18 cellular contexts compared by ENCODE assay signal in the genomic region with DNA sequence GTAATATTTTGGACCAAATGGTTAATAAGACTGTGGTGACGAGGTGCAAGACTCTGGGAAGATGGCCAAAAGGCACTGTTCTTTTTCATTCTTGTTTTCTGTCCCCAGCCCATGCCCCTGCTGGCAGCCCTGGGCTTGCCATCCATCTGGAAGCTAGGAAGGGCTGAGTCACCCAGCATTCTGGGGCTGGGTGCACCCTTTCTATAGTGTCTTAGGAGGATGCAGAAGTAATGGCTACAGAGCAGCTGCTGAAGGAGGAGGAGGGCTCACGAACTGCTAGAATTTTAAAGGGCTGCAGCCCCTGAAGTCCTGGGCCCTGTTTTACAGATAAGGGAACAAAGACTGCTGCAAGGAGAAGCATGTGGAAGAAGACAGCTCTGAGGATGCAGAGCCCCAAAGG. TPM values are rescaled to one million over a fixed set of nuclear protein-coding genes. Genes with fewer than 3 reads are reported as not detected.
A peak's percentile ranks its signal among the peaks of the same experiment; 100 is the strongest.
DNase-seq lines count a peak whose midpoint lies in the region; ATAC-seq and TF ChIP-seq lines count a peak whose summit lies in the region.
"Had no signal": no experiment of that assay in that cellular context is flagged by ENCODE, and none has a peak within 500 bp of the region (broad histone marks: within the 10 kb centered on the region; RNA-seq: fewer than 3 reads in every experiment).

No MANE protein-coding gene starts in this region.

- H3K27ac ChIP-seq in skeletal muscle tissue (ENCODE audit: low read depth, low read length) = peak overlapping the region; percentile 72
- H3K27ac ChIP-seq: 22Rv1, pancreas had no signal

- H3K27me3 Mint-ChIP-seq in WTC11 (ENCODE audit: low read depth) = peaks cover 65% of the 10 kb centered on the region

- CTCF ChIA-PET in WTC11 (lab: Charles Lee) = interaction anchor here (1.1 to 2.7 kb wide), 3 partner anchors 8 to 338 kb away, joined by 4 to 14 read pairs (median 6); no protein-coding TSS in a partner anchor

- no peaks in the 10 kb centered on the region for H3K36me3 ChIP-seq in skeletal muscle tissue (ENCODE audit: control insufficient read depth in 3 of 3, insufficient read depth in 3 of 3, low read length in 3 of 3)
- H3K36me3 ChIP-seq: heart left ventricle, pancreas had no signal

- no peaks in the 10 kb centered on the region for H3K27me3 ChIP-seq in skeletal muscle tissue (ENCODE audit: control insufficient read depth in 3 of 3, insufficient read depth in 3 of 3, low read length in 3 of 3)
- H3K27me3 ChIP-seq: heart left ventricle, pancreas had no signal

- POLR2A ChIA-PET in WTC11 (lab: Charles Lee) = interaction anchor here (0.5 kb wide), 1 partner anchor 217 kb away, joined by 4 read pairs; no protein-coding TSS in a partner anchor

- no peaks in the 10 kb centered on the region for H3K9me3 ChIP-seq in skeletal muscle tissue (ENCODE audit: control insufficient read depth in 3 of 3, low read length in 3 of 3)
- H3K9me3 ChIP-seq: heart left ventricle, pancreas had no signal

- H3K4me3 Mint-ChIP-seq in WTC11 = no peak overlapping the region
- H3K4me3 Mint-ChIP-seq: activated naive CD4-positive, alpha-beta T cell treated with anti-CD3 and anti-CD28 coated beads for 36 hours had no signal

- H3K4me1 Mint-ChIP-seq in WTC11 = 0 out of 2 replicates have a peak, but pooled peaks cover 5% of the 10 kb centered on the region

- H3K9ac ChIP-seq in skeletal muscle tissue (ENCODE audit: low read depth in 1 of 3, low read length in 3 of 3) = no peak overlapping the region

- no peaks in the 10 kb centered on the region for H3K9me3 Mint-ChIP-seq in WTC11
- H3K9me3 Mint-ChIP-seq: activated naive CD4-positive, alpha-beta T cell treated with anti-CD3 and anti-CD28 coated beads for 36 hours had no signal

- no peaks in the 10 kb centered on the region for H3K36me3 Mint-ChIP-seq in WTC11

- peak; percentile 39 for DNase-seq in DMS 273 (lab: John Stamatoyannopoulos, UW; ENCODE audit: unreplicated experiment)
- no peak for DNase-seq in DMS 273 treated with DMSO at 0.1 percent for 48 hours (lab: John Stamatoyannopoulos, UW)
- DNase-seq in M059J (ENCODE audit: low read depth) = peak; percentile 82
- peak; percentile 35 for DNase-seq in cerebellar cortex (ENCODE audit: low spot score)
- DNase-seq in NCI-H1092 (lab: John Stamatoyannopoulos, UW) = no peak
- DNase-seq in UCSD-AML1 (lab: John Stamatoyannopoulos, UW; ENCODE audit: unreplicated experiment) = no peak
- no peak for DNase-seq in WTC11 (ENCODE audit: low spot score)
- DNase-seq: activated CD4-positive, CD25-positive, alpha-beta regulatory T cell treated with anti-CD3 and anti-CD28 coated beads, Interleukin-2, amount 50 U/mL, for 72 hours; activated CD8-positive, alpha-beta memory T cell treated with anti-CD3 and anti-CD28 coated beads, Interleukin-2, amount 50 U/mL, for 4 hours; activated naive CD4-positive, alpha-beta T cell treated with anti-CD3 and anti-CD28 coated beads for 36 hours; central memory CD4-positive, alpha-beta T cell; Karpas-422; NCI-H2107; NCI-H748 treated with DMSO at 0.1 percent for 48 hours; pancreas had no signal

- peaks cover 12 to 26% (median 17%) of the 10 kb centered on the region in 3 donors for H3K4me1 ChIP-seq in skeletal muscle tissue (ENCODE audit: control insufficient read depth in 3 of 3, insufficient read depth in 3 of 3, low read length in 3 of 3)

- no peak overlapping the region for H3K27ac Mint-ChIP-seq in WTC11
- H3K27ac Mint-ChIP-seq: activated naive CD4-positive, alpha-beta T cell treated with anti-CD3 and anti-CD28 coated beads for 36 hours had no signal

- no peak for ATAC-seq in WTC11
- ATAC-seq: pancreas had no signal

- no peak for TF ChIP-seq CTCF in WTC11 (IDR thresholded peaks at IDR 0.05)

- H3K4me3 ChIP-seq in skeletal muscle tissue (ENCODE audit: low read length in 3 of 3) = no peak overlapping the region

TF ChIP-seq in WTC11, 78 proteins besides CTCF, POLR2A, EP300 and RAD21:
- TF ChIP-seq GRHL2 (CRISPR knock-in tag; IDR thresholded peaks at IDR 0.05; ENCODE audit: insufficient replicate concordance, severe bottlenecking) = no peak
- TF ChIP-seq, protein P1, sequence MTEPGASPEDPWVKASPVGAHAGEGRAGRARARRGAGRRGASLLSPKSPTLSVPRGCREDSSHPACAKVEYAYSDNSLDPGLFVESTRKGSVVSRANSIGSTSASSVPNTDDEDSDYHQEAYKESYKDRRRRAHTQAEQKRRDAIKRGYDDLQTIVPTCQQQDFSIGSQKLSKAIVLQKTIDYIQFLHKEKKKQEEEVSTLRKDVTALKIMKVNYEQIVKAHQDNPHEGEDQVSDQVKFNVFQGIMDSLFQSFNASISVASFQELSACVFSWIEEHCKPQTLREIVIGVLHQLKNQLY (CRISPR knock-in tag; IDR thresholded peaks at IDR 0.05) = no peak

RNA-seq across cellular contexts. Expression of a gene that starts 42.8 kb away (rescaled TPM):
- 34.2 and 37.0 TPM in 2 replicates for total RNA-seq in M059J (2014; rRNA removed; shearing (Covaris generic))
- total RNA-seq in skeletal muscle tissue (50.1 TPM), WTC11 (2021) (23.9 to 25.7 TPM (median 25.4 TPM) in 3 replicates)

Comparison
In these comparisons a context has a peak if more than half of its experiments do, and no peak if none do; other contexts are left out.
1. DNase-seq: peak in DMS 273 (single experiment), M059J (single experiment) and cerebellar cortex (single experiment); none in DMS 273 treated with DMSO at 0.1 percent for 48 hours (single experiment), NCI-H1092 (single experiment), UCSD-AML1 (single experiment) and WTC11 (single experiment).